7 cellular contexts compared by ENCODE assay signal in genomic region chr3:115160295-115160694, GRCh38.
DNase-seq lines count a peak whose midpoint lies in the region; ATAC-seq lines count a peak whose summit lies in the region.

No MANE protein-coding gene starts in this region.

- H3K4me3 Mint-ChIP-seq in stimulated activated naive B cell treated with anti-CD40 and anti-IgM and Interleukin-4, amounts not matched to agents 10 μg/mL and 1 μg/mL and 100 μg/mL, for 72 hours = no peak overlapping the region

- peak; percentile 100 for ATAC-seq in GM19035 (IDR thresholded peaks at IDR 0.05; ENCODE audit: unreplicated experiment)
- peak; percentile 99 for ATAC-seq in GM21723 (IDR thresholded peaks at IDR 0.05; ENCODE audit: unreplicated experiment)
- peak; percentile 98 for ATAC-seq in HG03139 (IDR thresholded peaks at IDR 0.05; ENCODE audit: unreplicated experiment)
- ATAC-seq in stimulated activated naive B cell treated with anti-CD40 and anti-IgM and Interleukin-4, amounts not matched to agents 10 μg/mL and 1 μg/mL and 100 μg/mL, for 72 hours (replicated peaks) = peak; percentile 84 to 91

- peaks cover 0 to 4% of the 10 kb centered on the region in 2 donors for H3K27me3 Mint-ChIP-seq in stimulated activated naive B cell treated with anti-CD40 and anti-IgM and Interleukin-4, amounts not matched to agents 10 μg/mL and 1 μg/mL and 100 μg/mL, for 72 hours

- DNase-seq in stimulated activated naive B cell treated with anti-CD40 and anti-IgM and Interleukin-4, amounts not matched to agents 10 μg/mL and 1 μg/mL and 100 μg/mL, for 72 hours = no peak
- no peak for DNase-seq in activated CD4-positive, alpha-beta T cell treated with anti-CD3 and anti-CD28 coated beads, Interleukin-2, amount 50 U/mL, for 48 hours
- no peak for DNase-seq in putamen (ENCODE audit: low spot score)
- DNase-seq in activated CD4-positive, alpha-beta T cell treated with anti-CD3 and anti-CD28 coated beads for 1 hour = no peak

- H3K9me3 Mint-ChIP-seq in stimulated activated naive B cell treated with anti-CD40 and anti-IgM and Interleukin-4, amounts not matched to agents 10 μg/mL and 1 μg/mL and 100 μg/mL, for 72 hours = peaks cover 0 to 6% of the 10 kb centered on the region in 2 donors

- peaks cover 0 to 5% of the 10 kb centered on the region in 2 donors for H3K36me3 Mint-ChIP-seq in stimulated activated naive B cell treated with anti-CD40 and anti-IgM and Interleukin-4, amounts not matched to agents 10 μg/mL and 1 μg/mL and 100 μg/mL, for 72 hours

- peak overlapping the region; percentile 52 for H3K27ac Mint-ChIP-seq in stimulated activated naive B cell treated with anti-CD40 and anti-IgM and Interleukin-4, amounts not matched to agents 10 μg/mL and 1 μg/mL and 100 μg/mL, for 72 hours

- H3K4me1 Mint-ChIP-seq in stimulated activated naive B cell treated with anti-CD40 and anti-IgM and Interleukin-4, amounts not matched to agents 10 μg/mL and 1 μg/mL and 100 μg/mL, for 72 hours = peaks cover 6 to 13% of the 10 kb centered on the region in 2 donors
